1 cellular context compared by ENCODE assay signal in genomic region chr7:21357146-21358097, GRCh38.
TF ChIP-seq lines count a peak whose summit lies in the region.

No MANE protein-coding gene starts in this region.

TF ChIP-seq in K562, 482 proteins besides CTCF, POLR2A, EP300 and RAD21 (continued from another document and continues in another):
- no peak for TF ChIP-seq ZNF318 (IDR thresholded peaks at IDR 0.05; ENCODE audit: borderline replicate concordance in 1 of 2, low read depth in 1 of 2)
- TF ChIP-seq ZFP91 (CRISPR knock-in tag; IDR thresholded peaks at IDR 0.05): no peak
- TF ChIP-seq, protein P1, sequence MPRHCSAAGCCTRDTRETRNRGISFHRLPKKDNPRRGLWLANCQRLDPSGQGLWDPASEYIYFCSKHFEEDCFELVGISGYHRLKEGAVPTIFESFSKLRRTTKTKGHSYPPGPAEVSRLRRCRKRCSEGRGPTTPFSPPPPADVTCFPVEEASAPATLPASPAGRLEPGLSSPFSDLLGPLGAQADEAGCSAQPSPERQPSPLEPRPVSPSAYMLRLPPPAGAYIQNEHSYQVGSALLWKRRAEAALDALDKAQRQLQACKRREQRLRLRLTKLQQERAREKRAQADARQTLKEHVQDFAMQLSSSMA (CRISPR knock-in tag; IDR thresholded peaks at IDR 0.05): no peak
- no peak for TF ChIP-seq MAFK (IDR thresholded peaks at IDR 0.05; ENCODE audit: low read length)
- no peak for TF ChIP-seq ZFP36 (IDR thresholded peaks at IDR 0.05; ENCODE audit: low read depth, low read length, partially characterized antibody)
- no peak for TF ChIP-seq CHAMP1 (IDR thresholded peaks at IDR 0.05)
- TF ChIP-seq PHF20 (IDR thresholded peaks at IDR 0.05; ENCODE audit: partially characterized antibody): no peak
- peak; percentile 60 for TF ChIP-seq CBFA2T3 (IDR thresholded peaks at IDR 0.05)
- no peak for TF ChIP-seq BRCA1 (IDR thresholded peaks at IDR 0.05)
- no peak for TF ChIP-seq BRCA1 (CRISPR knock-in tag; IDR thresholded peaks at IDR 0.05)
- TF ChIP-seq PURB (CRISPR knock-in tag; IDR thresholded peaks at IDR 0.05; ENCODE audit: low read depth): no peak
- TF ChIP-seq ZNF239 (CRISPR knock-in tag; IDR thresholded peaks at IDR 0.05): no peak
- TF ChIP-seq ZBTB43 (CRISPR knock-in tag; IDR thresholded peaks at IDR 0.05): no peak
- no peak for TF ChIP-seq TAF1 (IDR thresholded peaks at IDR 0.05; ENCODE audit: control insufficient read depth, extremely low read depth, insufficient read depth, low read length, severe bottlenecking)
- 0 out of 2 replicates have a peak, but pooled peaks have one; percentile 33 for TF ChIP-seq FOXJ2 (tag; IDR thresholded peaks at IDR 0.05)
- TF ChIP-seq TFAP4 (CRISPR knock-in tag; IDR thresholded peaks at IDR 0.05; ENCODE audit: borderline replicate concordance): no peak
- TF ChIP-seq NEUROD1 (IDR thresholded peaks at IDR 0.05; ENCODE audit: borderline replicate concordance, low read depth, low read length, partially characterized antibody): no peak
- TF ChIP-seq MLLT1 (IDR thresholded peaks at IDR 0.05): no peak
- no peak for TF ChIP-seq ZNF77 (CRISPR knock-in tag; IDR thresholded peaks at IDR 0.05)
- no peak for TF ChIP-seq JUNB (CRISPR knock-in tag; conservative IDR thresholded peaks at IDR 0.05)
- peak; percentile 58 for TF ChIP-seq NCOR1 (IDR thresholded peaks at IDR 0.05)
- peak; percentile 83 for TF ChIP-seq ARID1B (IDR thresholded peaks at IDR 0.05)
- no peak for TF ChIP-seq HDAC6 (IDR thresholded peaks at IDR 0.05; ENCODE audit: low read depth, low read length)
- TF ChIP-seq CREM (IDR thresholded peaks at IDR 0.05; ENCODE audit: low read depth): peak; percentile 30; the same call in 1 of the 2 replicates
- TF ChIP-seq ZNF133 (CRISPR knock-in tag; IDR thresholded peaks at IDR 0.05): no peak
- no peak for TF ChIP-seq KDM5B (IDR thresholded peaks at IDR 0.05; ENCODE audit: insufficient replicate concordance, low read depth, low read length)
- TF ChIP-seq NRF1 (conservative IDR thresholded peaks at IDR 0.05 in 1 of 2, IDR thresholded peaks at IDR 0.05 in 1 of 2): no peak
- no peak; the same call in 1 of the 2 replicates for TF ChIP-seq L3MBTL2 (IDR thresholded peaks at IDR 0.05)
- TF ChIP-seq CHD1 (IDR thresholded peaks at IDR 0.05; ENCODE audit: low read length): no peak
- TF ChIP-seq ESRRB (CRISPR knock-in tag; IDR thresholded peaks at IDR 0.05; ENCODE audit: borderline replicate concordance): no peak
- TF ChIP-seq ZNF316 (IDR thresholded peaks at IDR 0.05): peak; percentile 67
- no peak for TF ChIP-seq MEF2D (tag; conservative IDR thresholded peaks at IDR 0.05; ENCODE audit: low read depth)
- TF ChIP-seq SRSF3 (IDR thresholded peaks at IDR 0.05; ENCODE audit: insufficient read depth, low read length): no peak
- TF ChIP-seq PATZ1 (CRISPR knock-in tag; IDR thresholded peaks at IDR 0.05; ENCODE audit: borderline replicate concordance): no peak
- no peak for TF ChIP-seq FOXA1 (IDR thresholded peaks at IDR 0.05; ENCODE audit: borderline replicate concordance)
- TF ChIP-seq, protein P2, sequence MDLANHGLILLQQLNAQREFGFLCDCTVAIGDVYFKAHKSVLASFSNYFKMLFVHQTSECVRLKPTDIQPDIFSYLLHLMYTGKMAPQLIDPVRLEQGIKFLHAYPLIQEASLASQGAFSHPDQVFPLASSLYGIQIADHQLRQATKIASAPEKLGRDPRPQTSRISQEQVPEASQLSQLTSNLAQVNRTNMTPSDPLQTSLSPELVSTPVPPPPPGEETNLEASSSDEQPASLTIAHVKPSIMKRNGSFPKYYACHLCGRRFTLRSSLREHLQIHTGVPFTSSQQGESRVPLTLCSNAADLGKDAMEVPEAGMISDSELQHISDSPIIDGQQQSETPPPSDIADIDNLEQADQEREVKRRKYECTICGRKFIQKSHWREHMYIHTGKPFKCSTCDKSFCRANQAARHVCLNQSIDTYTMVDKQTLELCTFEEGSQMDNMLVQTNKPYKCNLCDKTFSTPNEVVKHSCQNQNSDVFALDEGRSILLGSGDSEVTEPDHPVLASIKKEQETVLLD (IDR thresholded peaks at IDR 0.05): no peak
- TF ChIP-seq RB1 (IDR thresholded peaks at IDR 0.05; ENCODE audit: low read depth): no peak
- peak; percentile 14; the same call in 1 of the 2 replicates for TF ChIP-seq SMARCA4 (IDR thresholded peaks at IDR 0.05)
- no peak for TF ChIP-seq DMBX1 (CRISPR knock-in tag; IDR thresholded peaks at IDR 0.05; ENCODE audit: borderline replicate concordance)
- no peak for TF ChIP-seq ZNF561 (CRISPR knock-in tag; conservative IDR thresholded peaks at IDR 0.05)
- TF ChIP-seq TEAD1 (CRISPR knock-in tag; IDR thresholded peaks at IDR 0.05): no peak
